33 cellular contexts compared by ENCODE assay signal in the genomic region with DNA sequence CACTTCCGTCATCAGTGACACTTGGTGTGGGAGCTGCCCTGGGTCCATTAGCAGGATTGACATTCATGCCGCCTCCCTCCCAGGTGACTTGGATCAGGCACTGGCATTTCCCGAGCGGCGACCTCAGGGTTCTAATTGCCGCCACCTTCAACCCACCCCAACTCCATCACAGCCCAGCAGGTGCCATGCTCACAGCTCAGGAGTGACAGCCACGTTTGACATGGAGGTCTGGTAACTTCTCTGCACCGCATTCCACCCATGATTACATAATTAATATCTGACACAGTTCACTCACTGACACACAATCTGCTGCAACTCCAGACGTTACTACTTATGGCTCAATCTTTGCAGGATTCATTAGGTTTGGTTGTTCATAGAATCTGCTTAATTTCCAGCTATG.
DNase-seq lines count a peak whose midpoint lies in the region; TF ChIP-seq lines count a peak whose summit lies in the region.
"Had no signal": no experiment of that assay in that cellular context is flagged by ENCODE, and none has a peak within 500 bp of the region (broad histone marks: within the 10 kb centered on the region; RNA-seq: fewer than 3 reads in every experiment).

No MANE protein-coding gene starts in this region.

- TF ChIP-seq CTCF in neural cell (IDR thresholded peaks at IDR 0.05; ENCODE audit: poor library complexity, severe bottlenecking), result no peak

- H4K20me1 ChIP-seq in neural cell (ENCODE audit: insufficient read depth), result no peaks in the 10 kb centered on the region
- H4K20me1 ChIP-seq: BLaER1; BLaER1 treated with 17β-estradiol and CSF1 and Interleukin-3, amounts not matched to agents 10 nM and 100 nM had no signal

- H2AK5ac ChIP-seq in neuronal stem cell (ENCODE audit: low read depth, low read length), result no peak overlapping the region

- no peak overlapping the region for H2BK12ac ChIP-seq in neuronal stem cell (ENCODE audit: low read length)

- peak; percentile 95 for TF ChIP-seq EP300 in neural cell (conservative IDR thresholded peaks at IDR 0.05; ENCODE audit: poor library complexity, severe bottlenecking)

- WGBS in neuronal stem cell (ENCODE audit: extremely low coverage in 2 of 2, insufficient read length in 2 of 2, insufficient replicate concordance in 1 of 2), 2 donors, result no CpG with 5 or more reads among the region's 9 CpGs

- TF ChIP-seq RAD21 in neural cell (conservative IDR thresholded peaks at IDR 0.05), result peak; percentile 35

- H3K4me1 ChIP-seq in neuronal stem cell (ENCODE audit: control insufficient read depth in 2 of 2, insufficient read depth in 1 of 2, low read depth in 1 of 2, low read length in 2 of 2), result no peaks in the 10 kb centered on the region
- H3K4me1 ChIP-seq: A549, BE2C, Caco-2 had no signal

- H3K23ac ChIP-seq in neuronal stem cell (ENCODE audit: low read depth, low read length, poor library complexity), result no peak overlapping the region

- peak overlapping the region; percentile 55 for H3K9ac ChIP-seq in neural cell (ENCODE audit: low read length)
- no peak overlapping the region for H3K9ac ChIP-seq in neuronal stem cell (ENCODE audit: low read depth, low read length, poor library complexity)
- H3K9ac ChIP-seq: BLaER1; BLaER1 treated with 17β-estradiol and CSF1 and Interleukin-3, amounts not matched to agents 10 nM and 100 nM had no signal

- H3K27ac ChIP-seq in neural cell (ENCODE audit: low read length), result peak overlapping the region; percentile 88
- no peak overlapping the region for H3K27ac ChIP-seq in neuronal stem cell (replicated peaks; ENCODE audit: low read length)
- H3K27ac ChIP-seq: 22Rv1; A549; BLaER1; BLaER1 treated with 17β-estradiol and CSF1 and Interleukin-3, amounts not matched to agents 10 nM and 100 nM; C4-2B had no signal

- H3K4me2 ChIP-seq in neural cell (ENCODE audit: low read length) (peak overlapping the region; percentile 41), neuronal stem cell (ENCODE audit: insufficient read depth, low read length, poor library complexity, severe bottlenecking) (no peak overlapping the region)
- H3K4me2 ChIP-seq: A549; BLaER1; BLaER1 treated with 17β-estradiol and CSF1 and Interleukin-3, amounts not matched to agents 10 nM and 100 nM had no signal

- H3K9me2 ChIP-seq in neural cell (ENCODE audit: insufficient read depth, low read length), result no peaks in the 10 kb centered on the region

- H3K27me3 ChIP-seq in neural cell (ENCODE audit: insufficient read depth, low read depth, low read length) (no peaks in the 10 kb centered on the region), neuronal stem cell (ENCODE audit: control insufficient read depth in 3 of 3, insufficient read depth in 3 of 3, low read depth in 1 of 3, low read length in 3 of 3) (no peaks in the 10 kb centered on the region)
- H3K27me3 ChIP-seq: BE2C; BLaER1; BLaER1 treated with 17β-estradiol and CSF1 and Interleukin-3, amounts not matched to agents 10 nM and 100 nM had no signal

- H2BK120ac ChIP-seq in neuronal stem cell (ENCODE audit: low read depth, low read length), result no peak overlapping the region

- H3F3A ChIP-seq in neural cell (ENCODE audit: insufficient read depth, low read length, poor library complexity, severe bottlenecking), result no peaks in the 10 kb centered on the region

- H3K18ac ChIP-seq in neuronal stem cell (ENCODE audit: low read length), result peak overlapping the region; percentile 41

- no peaks in the 10 kb centered on the region for H3K9me3 ChIP-seq in neural cell (ENCODE audit: low read length)
- H3K9me3 ChIP-seq in neuronal stem cell (replicated peaks in 1 of 2; ENCODE audit: control insufficient read depth in 2 of 2, insufficient read depth in 1 of 2, low read depth in 1 of 2, low read length in 2 of 2), result peaks cover 0 to 6% of the 10 kb centered on the region in 2 donors
- H3K9me3 ChIP-seq: BE2C, Caco-2 had no signal

- H2BK5ac ChIP-seq in neuronal stem cell (ENCODE audit: low read length), result no peak overlapping the region

- H3K79me1 ChIP-seq in neuronal stem cell (ENCODE audit: low read depth, low read length), result no peaks in the 10 kb centered on the region

- H3K14ac ChIP-seq in neuronal stem cell (ENCODE audit: low read length), result no peak overlapping the region

- no peak overlapping the region for H4K8ac ChIP-seq in neuronal stem cell (ENCODE audit: low read depth, low read length)

- H2AFZ ChIP-seq in neural cell (ENCODE audit: low read depth, low read length) (no peak overlapping the region), neuronal stem cell (ENCODE audit: low read length) (no peak overlapping the region)

- H2BK15ac ChIP-seq in neuronal stem cell (ENCODE audit: low read length), result no peak overlapping the region

- no peak overlapping the region for H4K91ac ChIP-seq in neuronal stem cell (ENCODE audit: low read depth, low read length, poor library complexity)

- peak; percentile 19 for DNase-seq in activated effector memory CD4-positive, alpha-beta T cell treated with anti-CD3 and anti-CD28 coated beads, Interleukin-2, amount 50 U/mL, for 16 hours
- DNase-seq in activated effector memory CD4-positive, alpha-beta T cell treated with Interleukin-2 at 50 U/mL for 16 hours, result no peak
- DNase-seq in left kidney (ENCODE audit: low read depth, low spot score), result peak; percentile 32
- DNase-seq in neuronal stem cell (ENCODE audit: low spot score), result no peak
- no peak for DNase-seq in activated naive CD4-positive, alpha-beta T cell treated with Interleukin-2 at 50 U/mL for 16 hours
- no peak for DNase-seq in CD1c-positive myeloid dendritic cell (ENCODE audit: extremely low spot score)
- no peak for DNase-seq in activated CD4-positive, alpha-beta T cell treated with anti-CD3 and anti-CD28 coated beads, Interleukin-2, amount 50 U/mL, for 48 hours
- DNase-seq: 8988T; ACHN; AML-193; BE2C; C1 segment of cervical spinal cord; Caco-2; Calu3; CD4-positive, alpha-beta memory T cell; CD4-positive, alpha-beta T cell; CD4-positive, CD25-positive, alpha-beta regulatory T cell; CD8-positive, alpha-beta memory T cell; CD8-positive, alpha-beta T cell; COR-L47; DMS 273 treated with DMSO at 0.1 percent for 48 hours; DMS153; DMS53; DMS79; DMS79 treated with DMSO at 0.1 percent for 48 hours; DND-41; EL had no signal

- no peaks in the 10 kb centered on the region for H3K79me2 ChIP-seq in neural cell (replicated peaks; ENCODE audit: insufficient read depth, low read length)

- H3K36me3 ChIP-seq in neural cell (ENCODE audit: insufficient read depth, low read length) (no peaks in the 10 kb centered on the region), neuronal stem cell (replicated peaks in 1 of 2; ENCODE audit: control insufficient read depth in 2 of 2, insufficient read depth in 2 of 2, low read length in 2 of 2) (no peaks in the 10 kb centered on the region)
- H3K36me3 ChIP-seq: BE2C; BLaER1; BLaER1 treated with 17β-estradiol and CSF1 and Interleukin-3, amounts not matched to agents 10 nM and 100 nM had no signal

- no peak overlapping the region for H3K4ac ChIP-seq in neuronal stem cell (ENCODE audit: low read length)

- H3K4me3 ChIP-seq in neural cell (ENCODE audit: low read length) (peak overlapping the region; percentile 44), neuronal stem cell (ENCODE audit: low read length in 2 of 2) (no peak overlapping the region)
- H3K4me3 ChIP-seq: A549; BLaER1; BLaER1 treated with 17β-estradiol and CSF1 and Interleukin-3, amounts not matched to agents 10 nM and 100 nM had no signal

TF ChIP-seq in neural cell, 6 proteins besides CTCF, POLR2A, EP300 and RAD21:
- TF ChIP-seq REST (IDR thresholded peaks at IDR 0.05; ENCODE audit: borderline replicate concordance), result no peak
- peak; percentile 69 for TF ChIP-seq POLR2AphosphoS5 (IDR thresholded peaks at IDR 0.05)
- peak; percentile 39 for TF ChIP-seq SMC3 (conservative IDR thresholded peaks at IDR 0.05; ENCODE audit: poor library complexity)
- TF ChIP-seq MXI1 (conservative IDR thresholded peaks at IDR 0.05; ENCODE audit: poor library complexity, severe bottlenecking), result no peak

Comparison
In these comparisons a context has a peak if more than half of its experiments do, and no peak if none do; other contexts are left out.
1. DNase-seq: peak in activated effector memory CD4-positive, alpha-beta T cell treated with anti-CD3 and anti-CD28 coated beads, Interleukin-2, amount 50 U/mL, for 16 hours (single experiment) and left kidney (single experiment); none in activated effector memory CD4-positive, alpha-beta T cell treated with Interleukin-2 at 50 U/mL for 16 hours (single experiment), neuronal stem cell (single experiment), activated naive CD4-positive, alpha-beta T cell treated with Interleukin-2 at 50 U/mL for 16 hours (single experiment), CD1c-positive myeloid dendritic cell (single experiment) and activated CD4-positive, alpha-beta T cell treated with anti-CD3 and anti-CD28 coated beads, Interleukin-2, amount 50 U/mL, for 48 hours (0 of 2).